ENCODE assay signal across 8 cellular contexts in genomic region chr13:26253787-26254582, GRCh38. TPM values are rescaled to one million over a fixed set of nuclear protein-coding genes. Genes with fewer than 3 reads are reported as not detected.
DNase-seq lines count a peak whose midpoint lies in the region; ATAC-seq and TF ChIP-seq lines count a peak whose summit lies in the region.

CDK8 (plus strand) TSS chr13:26254129; CDS start chr13:26254642, 513 bp downstream.

- peak; percentile 45 for DNase-seq in CMK (ENCODE audit: low read depth)
- peak; percentile 89 for DNase-seq in GM20000 (ENCODE audit: low spot score)
- peak; percentile 49 for DNase-seq in HS-5 (ENCODE audit: low read depth)
- DNase-seq in NK-92 (lab: John Stamatoyannopoulos, UW; ENCODE audit: unreplicated experiment) = peak; percentile 56
- DNase-seq in activated CD8-positive, alpha-beta memory T cell treated with anti-CD3 and anti-CD28 coated beads for 1 hour (ENCODE audit: extremely low read depth in 1 of 2, low read depth in 1 of 2) = peak; percentile 73 to 77
- peak; percentile 83 for DNase-seq in effector CD8-positive, alpha-beta T cell (lab: John Stamatoyannopoulos, UW)
- DNase-seq in lung (ENCODE audit: low spot score) = peak; percentile 89
- peak; percentile 72 to 84 (median 78) for DNase-seq in stimulated activated CD4-positive, alpha-beta T cell treated with anti-CD3 and anti-CD28 coated beads, TNF-alpha, amount 100 ng/mL, for 24 hours (ENCODE audit: low read depth in 3 of 3)

- H3K36me3 ChIP-seq in lung (ENCODE audit: control insufficient read depth in 2 of 2, insufficient read depth in 2 of 2, low read length in 2 of 2) = no peaks in the 10 kb centered on the region

- peak; percentile 96 for ATAC-seq in lung (ENCODE audit: insufficient read depth, low FRiP score)

- peak within 1 kb of the TSS; percentile 96 for H3K4me3 ChIP-seq in lung

- peak within 1 kb of the TSS; percentile 87 to 96 for H3K27ac ChIP-seq in lung (ENCODE audit: low read depth in 1 of 2, low read length in 1 of 2)

- H3K27me3 ChIP-seq in lung (ENCODE audit: control insufficient read depth, insufficient read depth) = no peaks in the 10 kb centered on the region

- peaks cover 0 to 2% of the 10 kb centered on the region in 2 donors for H3K4me1 ChIP-seq in lung (ENCODE audit: control insufficient read depth in 2 of 2, insufficient read depth in 2 of 2, low read length in 2 of 2)

- TF ChIP-seq CTCF in GM20000 (IDR thresholded peaks at IDR 0.05; ENCODE audit: extremely low read depth, missing control alignments) = no peak
- TF ChIP-seq CTCF in lung (IDR thresholded peaks at IDR 0.05; ENCODE audit: control extremely low read depth, extremely low read depth) = no peak

- H3K9me3 ChIP-seq in lung (ENCODE audit: control insufficient read depth in 2 of 2, insufficient read depth in 1 of 2, low read length in 1 of 2) = no peaks in the 10 kb centered on the region

- WGBS in lung, 2 donors = 0% methylated on average over 48 to 79 of the region's 79 CpGs

RNA-seq across cellular contexts. Expression of gene CDK8, which starts in this region (rescaled TPM):
- total RNA-seq in lung = 10 to 100 TPM in 1 of 2 donors, 1 to 10 TPM in 1; 9.8 to 12.7 TPM
- polyA plus RNA-seq in lung = 1 to 10 TPM; 7.1 to 9.5 TPM

Comparison
In these comparisons a context has a peak if more than half of its experiments do, and no peak if none do; other contexts are left out.
1. Peak in every context shown above with its lines: DNase-seq, ATAC-seq, H3K4me3 ChIP-seq and H3K27ac ChIP-seq.